26 cellular contexts compared by ENCODE assay signal in the genomic region with DNA sequence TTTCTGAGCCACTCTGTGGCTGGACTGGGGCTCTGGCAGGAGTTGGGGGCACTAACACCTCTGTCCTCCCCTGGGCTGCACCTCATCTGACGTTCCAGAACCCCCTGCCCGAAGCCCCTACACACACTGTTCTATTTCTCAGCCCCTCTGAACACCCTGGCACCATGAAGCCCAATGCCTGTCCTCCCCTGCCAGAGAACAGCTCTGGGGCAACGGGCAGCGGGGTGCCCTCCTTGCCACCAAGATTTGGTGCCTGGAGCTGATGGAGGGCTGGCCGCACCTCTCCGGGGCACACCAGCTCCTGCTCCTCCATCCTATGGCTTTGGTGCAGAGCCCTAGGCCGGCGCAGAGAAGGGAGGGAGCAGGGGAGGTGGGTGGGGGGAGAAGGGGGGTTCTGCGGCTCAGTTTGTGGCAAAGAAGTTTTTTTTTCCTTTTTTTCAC. TPM values are rescaled to one million over a fixed set of nuclear protein-coding genes. Genes with fewer than 3 reads are reported as not detected.
DNase-seq lines count a peak whose midpoint lies in the region; ATAC-seq and TF ChIP-seq lines count a peak whose summit lies in the region.
"Had no signal": no experiment of that assay in that cellular context is flagged by ENCODE, and none has a peak within 500 bp of the region (broad histone marks: within the 10 kb centered on the region; RNA-seq: fewer than 3 reads in every experiment).

No MANE protein-coding gene starts in this region.

- no peak overlapping the region for H3K9ac ChIP-seq in stomach smooth muscle (ENCODE audit: low read length in 2 of 2)
- H3K9ac ChIP-seq in trophoblast cell (ENCODE audit: low read length) = no peak overlapping the region
- H3K9ac ChIP-seq: GM23248 had no signal

- no peak overlapping the region for H2BK5ac ChIP-seq in trophoblast cell (ENCODE audit: low read depth, low read length, poor library complexity)

- H3K9me3 ChIP-seq in ascending aorta (no peaks in the 10 kb centered on the region), stomach smooth muscle (ENCODE audit: control insufficient read depth in 2 of 2, low read length in 2 of 2) (no peaks in the 10 kb centered on the region), A673 (ENCODE audit: low read depth, low read length, poor library complexity, severe bottlenecking) (no peaks in the 10 kb centered on the region), trophoblast cell (ENCODE audit: insufficient read depth, low read depth, low read length) (peaks cover 5% of the 10 kb centered on the region)
- H3K9me3 ChIP-seq: A549 had no signal

- intact Hi-C loops in ascending aorta (cut with DNase I) (loop anchor here (10.0 kb wide), 1 partner anchor 711 kb away; the partner anchor contains the start of genes POLR2L and TSPAN4), A673 (cut with micrococcal nuclease; ENCODE audit: unreplicated experiment) (no loop called here)

- H3K4me1 ChIP-seq in ascending aorta (peaks cover 25 to 52% of the 10 kb centered on the region in 2 donors), stomach smooth muscle (ENCODE audit: control insufficient read depth, insufficient read depth, low read length) (peaks cover 63% of the 10 kb centered on the region), A673 (ENCODE audit: insufficient read depth, low read length, poor library complexity, severe bottlenecking) (no peaks in the 10 kb centered on the region), trophoblast cell (ENCODE audit: control insufficient read depth in 1 of 2, insufficient read depth in 2 of 2, low read length in 2 of 2) (peaks cover 2 to 4% of the 10 kb centered on the region in 2 experiments)

- no peak overlapping the region for H2BK120ac ChIP-seq in trophoblast cell (ENCODE audit: insufficient read depth, low read length, poor library complexity)

- peaks cover 6% of the 10 kb centered on the region for H3K27me3 ChIP-seq in H7 (ENCODE audit: control insufficient read depth, insufficient read depth, low read length)
- no peaks in the 10 kb centered on the region for H3K27me3 ChIP-seq in ascending aorta
- no peaks in the 10 kb centered on the region for H3K27me3 ChIP-seq in stomach smooth muscle (ENCODE audit: control insufficient read depth in 1 of 2, insufficient read depth in 2 of 2, low read length in 2 of 2)
- no peaks in the 10 kb centered on the region for H3K27me3 ChIP-seq in A673 (replicated peaks; ENCODE audit: insufficient read depth, low read depth, low read length, poor library complexity)
- H3K27me3 ChIP-seq in trophoblast cell (ENCODE audit: insufficient read depth, low read length) = no peaks in the 10 kb centered on the region

- POLR2A ChIA-PET in A673 (lab: Charles Lee; ENCODE audit: low non-redundant PET) = no interaction called here

- TF ChIP-seq CTCF in ascending aorta (IDR thresholded peaks at IDR 0.05) (no peak), glutamatergic neuron (IDR thresholded peaks at IDR 0.05; ENCODE audit: partially characterized antibody, unreplicated experiment) (no peak), A673 (conservative IDR thresholded peaks at IDR 0.05; ENCODE audit: low read depth, low read length) (no peak)

- H3K9me3 Mint-ChIP-seq in glutamatergic neuron (ENCODE audit: unreplicated experiment) = peaks cover 5% of the 10 kb centered on the region
- H3K9me3 Mint-ChIP-seq: CD8-positive, alpha-beta memory T cell had no signal

- H3K27me3 Mint-ChIP-seq in glutamatergic neuron (ENCODE audit: unreplicated experiment) = peaks cover 15% of the 10 kb centered on the region

- WGBS in trophoblast cell (ENCODE audit: extremely low coverage, insufficient coverage, insufficient read length) = no CpG with 5 or more reads among the region's 9 CpGs

- DNase-seq in H7 = peak; percentile 77
- DNase-seq in ascending aorta (ENCODE audit: low spot score in 2 of 2) = no peak
- peak; percentile 11 for DNase-seq in glutamatergic neuron
- DNase-seq in A673 (ENCODE audit: low spot score) = no peak
- no peak for DNase-seq in trophoblast cell
- DNase-seq: C1 segment of cervical spinal cord; CD8-positive, alpha-beta memory T cell; GM23248; Karpas-422; NCI-H1092; NCI-H1417 treated with DMSO at 0.1 percent for 48 hours; NCI-H1694 treated with DMSO at 0.1 percent for 48 hours; NCI-H2081; NCI-H2227 treated with DMSO at 0.1 percent for 48 hours; NCI-H526 treated with DMSO at 0.1 percent for 48 hours; SHP77 treated with DMSO at 0.1 percent for 48 hours had no signal

- H2AFZ ChIP-seq in trophoblast cell (ENCODE audit: insufficient read depth, low read length, poor library complexity) = no peak overlapping the region
- H2AFZ ChIP-seq: GM23248 had no signal

- H2AK5ac ChIP-seq in trophoblast cell (ENCODE audit: low read length) = no peak overlapping the region

- no peaks in the 10 kb centered on the region for H3K36me3 Mint-ChIP-seq in glutamatergic neuron (ENCODE audit: unreplicated experiment)

- no TSS peak for BruUV-seq in A673 (replicated peaks; lab: Mats Ljungman, UMichigan)

- no peak overlapping the region for H4K91ac ChIP-seq in trophoblast cell (ENCODE audit: low read depth, low read length)

- peak overlapping the region; percentile 44 to 56 for H3K27ac ChIP-seq in ascending aorta
- peak overlapping the region; percentile 41 for H3K27ac ChIP-seq in stomach smooth muscle (ENCODE audit: low read length)
- H3K27ac ChIP-seq in A673 (ENCODE audit: low read depth, low read length, poor library complexity, severe bottlenecking) = no peak overlapping the region
- H3K27ac ChIP-seq in trophoblast cell (ENCODE audit: low read depth, low read length) = no peak overlapping the region
- H3K27ac ChIP-seq: GM23248, RWPE1 had no signal

- H3K27ac Mint-ChIP-seq in glutamatergic neuron (ENCODE audit: unreplicated experiment) = no peak overlapping the region
- H3K27ac Mint-ChIP-seq: CD8-positive, alpha-beta memory T cell had no signal

- no peak overlapping the region for H4K12ac ChIP-seq in trophoblast cell (ENCODE audit: low read depth, low read length)

- H3K79me1 ChIP-seq in trophoblast cell (ENCODE audit: low read length) = no peaks in the 10 kb centered on the region

- no peak overlapping the region for H3K4ac ChIP-seq in trophoblast cell (ENCODE audit: low read depth, low read length)

- H3K4me3 Mint-ChIP-seq in glutamatergic neuron (ENCODE audit: unreplicated experiment) = no peak overlapping the region
- H3K4me3 Mint-ChIP-seq: CD8-positive, alpha-beta memory T cell had no signal

- H3K14ac ChIP-seq in trophoblast cell (ENCODE audit: low read length) = no peak overlapping the region

- no peaks in the 10 kb centered on the region for H3K79me2 ChIP-seq in trophoblast cell (ENCODE audit: control insufficient read depth, insufficient read depth, low read length, poor library complexity)

- no peak overlapping the region for H3K4me3 ChIP-seq in H7 (ENCODE audit: insufficient read depth, low read depth, low read length)
- no peak overlapping the region for H3K4me3 ChIP-seq in ascending aorta
- no peak overlapping the region for H3K4me3 ChIP-seq in stomach smooth muscle (ENCODE audit: low read length in 2 of 2)
- H3K4me3 ChIP-seq in A673 (ENCODE audit: low read depth, low read length, poor library complexity, severe bottlenecking) = no peak overlapping the region
- no peak overlapping the region for H3K4me3 ChIP-seq in trophoblast cell (ENCODE audit: low read depth, low read length)
- H3K4me3 ChIP-seq: A549, GM23248 had no signal

- H3K18ac ChIP-seq in trophoblast cell (ENCODE audit: low read length) = no peak overlapping the region

- no peak overlapping the region for H4K8ac ChIP-seq in trophoblast cell (ENCODE audit: low read depth, low read length)

- CTCF ChIA-PET in A673 (lab: Charles Lee) = no interaction called here

- H3K4me1 Mint-ChIP-seq in glutamatergic neuron (ENCODE audit: low read depth, unreplicated experiment) = peaks cover 1% of the 10 kb centered on the region
- H3K4me1 Mint-ChIP-seq: CD8-positive, alpha-beta memory T cell had no signal

- H2BK12ac ChIP-seq in trophoblast cell (ENCODE audit: low read length) = no peak overlapping the region

- no peak overlapping the region for H3K4me2 ChIP-seq in trophoblast cell (ENCODE audit: low read length)
- H3K4me2 ChIP-seq: A549 had no signal

- H3K36me3 ChIP-seq in H7 (replicated peaks; ENCODE audit: control insufficient read depth, insufficient read depth, low read length) (no peaks in the 10 kb centered on the region), ascending aorta (peaks cover 14 to 23% of the 10 kb centered on the region in 2 donors), stomach smooth muscle (ENCODE audit: control insufficient read depth in 2 of 2, insufficient read depth in 2 of 2, low read length in 2 of 2) (peaks cover 0 to 2% of the 10 kb centered on the region in 2 donors), A673 (ENCODE audit: insufficient read depth, low read length, poor library complexity, severe bottlenecking) (no peaks in the 10 kb centered on the region), trophoblast cell (ENCODE audit: control insufficient read depth in 1 of 2, insufficient read depth in 2 of 2, low read length in 2 of 2) (peaks cover 43 to 46% of the 10 kb centered on the region in 2 experiments)

- ATAC-seq in HG03442 (IDR thresholded peaks at IDR 0.05; ENCODE audit: unreplicated experiment) = no peak
- ATAC-seq: HCT116, HepG2, Panc1 had no signal

- no peak overlapping the region for H3K23ac ChIP-seq in trophoblast cell (ENCODE audit: low read length)

RNA-seq across cellular contexts. Expression of gene DUSP8, which starts 16.3 kb away (rescaled TPM):
- 1.7 and 2.7 TPM in 2 replicates for total RNA-seq in H7 (2014; rRNA removed; shearing (Covaris generic))
- total RNA-seq in ascending aorta = 27.0 TPM
- total RNA-seq in glutamatergic neuron (ENCODE audit: unreplicated experiment) = 123 TPM
- total RNA-seq in A673 (2021) = 0.70 and 1.9 TPM in 2 replicates
- polyA plus RNA-seq in trophoblast cell (2013) = 29.7 and 31.2 TPM in 2 replicates
- total RNA-seq: OCI-LY7 had no signal
- polyA plus RNA-seq: GM23248 had no signal

RNA-seq across cellular contexts. Expression of gene KRTAP5-1, which starts 29.4 kb away (rescaled TPM):
- total RNA-seq in H7 (2014; rRNA removed; shearing (Covaris generic)) = not detected in 2 replicates
- total RNA-seq in ascending aorta = not detected
- total RNA-seq in glutamatergic neuron (ENCODE audit: unreplicated experiment) = not detected
- not detected in 2 replicates for total RNA-seq in A673 (2021)
- not detected in 2 replicates for polyA plus RNA-seq in trophoblast cell (2013)
- total RNA-seq: CD8-positive, alpha-beta memory T cell; GM23248; HepG2; HT1080; NCI-H460; OCI-LY7 had no signal
- polyA plus RNA-seq: A549; CD8-positive, alpha-beta memory T cell; GM23248; HepG2 had no signal

RNA-seq across cellular contexts. Expression of gene KRTAP5-2, which starts 42.4 kb away (rescaled TPM):
- not detected in 2 replicates for total RNA-seq in H7 (2014; rRNA removed; shearing (Covaris generic))
- total RNA-seq in ascending aorta = not detected
- not detected for total RNA-seq in glutamatergic neuron (ENCODE audit: unreplicated experiment)
- total RNA-seq in A673 (2021) = not detected in 2 replicates
- polyA plus RNA-seq in trophoblast cell (2013) = not detected in 2 replicates
- total RNA-seq: CD8-positive, alpha-beta memory T cell; GM23248; HepG2; HT1080; NCI-H460; OCI-LY7 had no signal
- polyA plus RNA-seq: A549, GM23248, HepG2 had no signal

RNA-seq across cellular contexts. Expression of gene KRTAP5-3, which starts 52.5 kb away (rescaled TPM):
- total RNA-seq in H7 (2014; rRNA removed; shearing (Covaris generic)) = not detected in 2 replicates
- total RNA-seq in ascending aorta = not detected
- total RNA-seq in glutamatergic neuron (ENCODE audit: unreplicated experiment) = not detected
- not detected in 2 replicates for total RNA-seq in A673 (2021)
- polyA plus RNA-seq in trophoblast cell (2013) = not detected in 2 replicates
- total RNA-seq: CD8-positive, alpha-beta memory T cell; GM23248; HepG2; HT1080; NCI-H460; OCI-LY7 had no signal
- polyA plus RNA-seq: A549; CD8-positive, alpha-beta memory T cell; GM23248; HepG2 had no signal

Comparison
In these comparisons a context has a peak if more than half of its experiments do, and no peak if none do; other contexts are left out.
1. DNase-seq: peak in H7 (single experiment) and glutamatergic neuron (single experiment); none in ascending aorta (0 of 2), A673 (single experiment) and trophoblast cell (0 of 2).
2. H3K27ac ChIP-seq: peak in ascending aorta (2 of 2) and stomach smooth muscle (single experiment); none in A673 (single experiment) and trophoblast cell (single experiment).